In the genomic region with DNA sequence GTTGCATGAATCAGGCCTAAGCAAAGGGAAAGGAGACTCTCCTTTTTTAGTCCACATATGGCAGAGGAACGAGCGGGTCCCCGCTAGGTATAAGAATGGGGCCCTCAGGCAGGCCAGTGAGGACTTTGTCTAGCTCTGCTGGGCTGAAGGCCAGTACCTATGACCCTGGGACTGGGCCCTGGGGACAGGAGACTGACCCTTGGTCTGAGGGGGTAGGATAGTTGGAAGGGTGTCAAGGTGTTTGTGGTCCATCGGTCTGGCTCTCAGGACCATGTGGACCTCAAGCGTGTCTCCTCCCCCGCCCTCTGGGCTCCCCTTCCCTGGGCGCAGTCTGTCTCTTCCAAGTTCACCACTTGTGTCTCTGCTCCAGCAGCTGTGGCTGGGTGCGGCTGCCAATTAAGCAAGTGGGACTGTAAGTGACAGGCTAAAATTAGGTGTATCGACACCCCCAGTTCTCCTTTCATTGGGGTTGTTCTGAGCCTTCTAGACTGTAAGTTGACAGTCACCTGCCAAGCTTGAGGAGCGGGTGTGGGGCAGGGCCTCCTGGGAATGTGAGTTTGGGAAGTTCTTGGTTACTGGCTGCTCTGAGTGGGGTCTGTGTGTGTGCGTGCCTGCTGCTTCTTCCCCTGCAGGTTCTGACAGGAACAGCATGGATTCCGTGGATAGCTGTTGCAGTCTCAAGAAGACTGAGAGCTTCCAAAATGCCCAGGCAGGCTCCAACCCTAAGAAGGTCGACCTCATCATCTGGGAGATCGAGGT, we compare ENCODE assay signal across 1 cellular context.
A peak's percentile ranks its signal among the peaks of the same experiment; 100 is the strongest.
TF ChIP-seq lines count a peak whose summit lies in the region.

No MANE protein-coding gene starts in this region.

TF ChIP-seq in H1, 55 proteins besides CTCF, POLR2A, EP300 and RAD21:
- TF ChIP-seq NRF1 (IDR thresholded peaks at IDR 0.05; ENCODE audit: low read depth, low read length) (no peak), YY1 (IDR thresholded peaks at IDR 0.05; ENCODE audit: low read depth, low read length) (no peak), BCL11A (IDR thresholded peaks at IDR 0.05; ENCODE audit: low read depth in 2 of 2, low read length in 2 of 2) (no peak), SIN3A (conservative IDR thresholded peaks at IDR 0.05 in 1 of 2, IDR thresholded peaks at IDR 0.05 in 1 of 2; ENCODE audit: low read depth in 1 of 2, low read length in 2 of 2) (0 out of 4 replicates have a peak, but pooled peaks of 1 of the 2 experiments have one; percentile 21)
